Comparison of ENCODE assay signal across 1 cellular context in genomic region chr1:245131026-245131393, GRCh38.
TF ChIP-seq lines count a peak whose summit lies in the region.

No MANE protein-coding gene starts in this region.

TF ChIP-seq in K562, 482 proteins besides CTCF, POLR2A, EP300 and RAD21 (continued from another document):
- TF ChIP-seq CHD4 (IDR thresholded peaks at IDR 0.05; ENCODE audit: insufficient read depth, insufficient replicate concordance, low read depth, low read length, poor library complexity, severe bottlenecking), result no peak
- TF ChIP-seq RBM39 (optimal IDR thresholded peaks at IDR 0.05; ENCODE audit: low read depth, low read length), result no peak
- no peak for TF ChIP-seq FOXJ3 (CRISPR knock-in tag; IDR thresholded peaks at IDR 0.05)
- no peak for TF ChIP-seq SAFB (IDR thresholded peaks at IDR 0.05; ENCODE audit: borderline replicate concordance, low read depth, low read length)
- TF ChIP-seq MAZ (CRISPR knock-in tag; conservative IDR thresholded peaks at IDR 0.05 in 1 of 2, IDR thresholded peaks at IDR 0.05 in 1 of 2), result no peak
- no peak for TF ChIP-seq ZNF518B (CRISPR knock-in tag; IDR thresholded peaks at IDR 0.05)
- no peak for TF ChIP-seq ZFP30 (CRISPR knock-in tag; IDR thresholded peaks at IDR 0.05; ENCODE audit: borderline replicate concordance)
- no peak for TF ChIP-seq FOXK1 (CRISPR knock-in tag; IDR thresholded peaks at IDR 0.05; ENCODE audit: borderline replicate concordance)
- TF ChIP-seq NRF1 (conservative IDR thresholded peaks at IDR 0.05 in 1 of 2, IDR thresholded peaks at IDR 0.05 in 1 of 2), result no peak
- no peak for TF ChIP-seq MCM2 (IDR thresholded peaks at IDR 0.05; ENCODE audit: low read depth)
- TF ChIP-seq, protein P1, sequence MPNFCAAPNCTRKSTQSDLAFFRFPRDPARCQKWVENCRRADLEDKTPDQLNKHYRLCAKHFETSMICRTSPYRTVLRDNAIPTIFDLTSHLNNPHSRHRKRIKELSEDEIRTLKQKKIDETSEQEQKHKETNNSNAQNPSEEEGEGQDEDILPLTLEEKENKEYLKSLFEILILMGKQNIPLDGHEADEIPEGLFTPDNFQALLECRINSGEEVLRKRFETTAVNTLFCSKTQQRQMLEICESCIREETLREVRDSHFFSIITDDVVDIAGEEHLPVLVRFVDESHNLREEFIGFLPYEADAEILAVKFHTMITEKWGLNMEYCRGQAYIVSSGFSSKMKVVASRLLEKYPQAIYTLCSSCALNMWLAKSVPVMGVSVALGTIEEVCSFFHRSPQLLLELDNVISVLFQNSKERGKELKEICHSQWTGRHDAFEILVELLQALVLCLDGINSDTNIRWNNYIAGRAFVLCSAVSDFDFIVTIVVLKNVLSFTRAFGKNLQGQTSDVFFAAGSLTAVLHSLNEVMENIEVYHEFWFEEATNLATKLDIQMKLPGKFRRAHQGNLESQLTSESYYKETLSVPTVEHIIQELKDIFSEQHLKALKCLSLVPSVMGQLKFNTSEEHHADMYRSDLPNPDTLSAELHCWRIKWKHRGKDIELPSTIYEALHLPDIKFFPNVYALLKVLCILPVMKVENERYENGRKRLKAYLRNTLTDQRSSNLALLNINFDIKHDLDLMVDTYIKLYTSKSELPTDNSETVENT (CRISPR knock-in tag; IDR thresholded peaks at IDR 0.05), result no peak
- no peak for TF ChIP-seq ZNF79 (CRISPR knock-in tag; IDR thresholded peaks at IDR 0.05; ENCODE audit: low read depth)
- no peak for TF ChIP-seq BDP1 (IDR thresholded peaks at IDR 0.05; ENCODE audit: insufficient read depth, insufficient read length)
- no peak for TF ChIP-seq TCFL5 (CRISPR knock-in tag; conservative IDR thresholded peaks at IDR 0.05)
- TF ChIP-seq ZBTB11 (CRISPR knock-in tag; IDR thresholded peaks at IDR 0.05), result no peak
- TF ChIP-seq, protein P2, sequence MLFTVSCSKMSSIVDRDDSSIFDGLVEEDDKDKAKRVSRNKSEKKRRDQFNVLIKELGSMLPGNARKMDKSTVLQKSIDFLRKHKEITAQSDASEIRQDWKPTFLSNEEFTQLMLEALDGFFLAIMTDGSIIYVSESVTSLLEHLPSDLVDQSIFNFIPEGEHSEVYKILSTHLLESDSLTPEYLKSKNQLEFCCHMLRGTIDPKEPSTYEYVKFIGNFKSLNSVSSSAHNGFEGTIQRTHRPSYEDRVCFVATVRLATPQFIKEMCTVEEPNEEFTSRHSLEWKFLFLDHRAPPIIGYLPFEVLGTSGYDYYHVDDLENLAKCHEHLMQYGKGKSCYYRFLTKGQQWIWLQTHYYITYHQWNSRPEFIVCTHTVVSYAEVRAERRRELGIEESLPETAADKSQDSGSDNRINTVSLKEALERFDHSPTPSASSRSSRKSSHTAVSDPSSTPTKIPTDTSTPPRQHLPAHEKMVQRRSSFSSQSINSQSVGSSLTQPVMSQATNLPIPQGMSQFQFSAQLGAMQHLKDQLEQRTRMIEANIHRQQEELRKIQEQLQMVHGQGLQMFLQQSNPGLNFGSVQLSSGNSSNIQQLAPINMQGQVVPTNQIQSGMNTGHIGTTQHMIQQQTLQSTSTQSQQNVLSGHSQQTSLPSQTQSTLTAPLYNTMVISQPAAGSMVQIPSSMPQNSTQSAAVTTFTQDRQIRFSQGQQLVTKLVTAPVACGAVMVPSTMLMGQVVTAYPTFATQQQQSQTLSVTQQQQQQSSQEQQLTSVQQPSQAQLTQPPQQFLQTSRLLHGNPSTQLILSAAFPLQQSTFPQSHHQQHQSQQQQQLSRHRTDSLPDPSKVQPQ (CRISPR knock-in tag; IDR thresholded peaks at IDR 0.05; ENCODE audit: borderline replicate concordance), result no peak
TF ChIP-seq in K562: peak in this region for 0.
